In genomic region chr19:44623626-44624025, GRCh38 we compare ENCODE assay signal across 26 cellular contexts. TPM values are rescaled to one million over a fixed set of nuclear protein-coding genes. Genes with fewer than 3 reads are reported as not detected.
"Had no signal": no experiment of that assay in that cellular context is flagged by ENCODE, and none has a peak within 500 bp of the region (broad histone marks: within the 10 kb centered on the region; RNA-seq: fewer than 3 reads in every experiment).

No MANE protein-coding gene starts in this region.

- ATAC-seq: activated T-cell treated with anti-CD3 and anti-CD28 coated beads, Interleukin-2, amount 50 U/mL, for 72 hours; T-helper 17 cell had no signal

- H3K36me3 Mint-ChIP-seq: activated CD4-positive, alpha-beta memory T cell treated with anti-CD3 and anti-CD28 coated beads for 36 hours; activated naive CD8-positive, alpha-beta T cell treated with anti-CD3 and anti-CD28 coated beads, Interleukin-2, amount 10 ng/mL, durations not matched to agents 7 days and 5 days; IgD-negative memory B cell had no signal

- H3K27me3 Mint-ChIP-seq: activated CD4-positive, alpha-beta T cell treated with anti-CD3 and anti-CD28 coated beads, Interleukin-2, amount 10 ng/mL, durations not matched to agents 7 days and 5 days had no signal

- H3K4me3 ChIP-seq: breast epithelium, SJSA1 had no signal

- H3K4me1 Mint-ChIP-seq: activated CD4-positive, alpha-beta T cell treated with anti-CD3 and anti-CD28 coated beads, Interleukin-2, amount 10 ng/mL, durations not matched to agents 7 days and 5 days; activated naive CD8-positive, alpha-beta T cell treated with anti-CD3 and anti-CD28 coated beads, Interleukin-2, amount 10 ng/mL, durations not matched to agents 7 days and 5 days; IgD-negative memory B cell; T-helper 17 cell had no signal

- H3K4me3 Mint-ChIP-seq: activated CD4-positive, alpha-beta memory T cell treated with anti-CD3 and anti-CD28 coated beads for 36 hours; activated CD4-positive, alpha-beta T cell treated with anti-CD3 and anti-CD28 coated beads, Interleukin-2, amount 10 ng/mL, durations not matched to agents 7 days and 5 days; activated naive CD8-positive, alpha-beta T cell treated with anti-CD3 and anti-CD28 coated beads, Interleukin-2, amount 10 ng/mL, durations not matched to agents 7 days and 5 days; activated T-cell treated with anti-CD3 and anti-CD28 coated beads, Interleukin-2, amount 50 U/mL, for 72 hours; IgD-negative memory B cell; T-helper 17 cell had no signal

- H3K9me3 Mint-ChIP-seq: activated CD4-positive, alpha-beta memory T cell treated with anti-CD3 and anti-CD28 coated beads for 36 hours; activated CD4-positive, alpha-beta T cell treated with anti-CD3 and anti-CD28 coated beads, Interleukin-2, amount 10 ng/mL, durations not matched to agents 7 days and 5 days; activated naive CD8-positive, alpha-beta T cell treated with anti-CD3 and anti-CD28 coated beads, Interleukin-2, amount 10 ng/mL, durations not matched to agents 7 days and 5 days; activated T-helper 2 cell treated with anti-CD3 and anti-CD28 coated beads, Interferon-gamma antibody, Interleukin-2, Interleukin-4, amounts not matched to agents 10 μg/mL and 5 μg/mL and 100 μg/mL, durations not matched to agents 14 hours and 24 hours and 36 hours had no signal

- H3K27ac Mint-ChIP-seq: activated CD4-positive, alpha-beta memory T cell treated with anti-CD3 and anti-CD28 coated beads for 36 hours; activated CD4-positive, alpha-beta T cell treated with anti-CD3 and anti-CD28 coated beads, Interleukin-2, amount 10 ng/mL, durations not matched to agents 7 days and 5 days; activated naive CD8-positive, alpha-beta T cell treated with anti-CD3 and anti-CD28 coated beads, Interleukin-2, amount 10 ng/mL, durations not matched to agents 7 days and 5 days; activated T-cell treated with anti-CD3 and anti-CD28 coated beads, Interleukin-2, amount 50 U/mL, for 72 hours; activated T-helper 2 cell treated with anti-CD3 and anti-CD28 coated beads, Interferon-gamma antibody, Interleukin-2, Interleukin-4, amounts not matched to agents 10 μg/mL and 5 μg/mL and 100 μg/mL, durations not matched to agents 14 hours and 24 hours and 36 hours; IgD-negative memory B cell; T-helper 17 cell had no signal

- H3K27me3 ChIP-seq: breast epithelium, SJSA1 had no signal

- H3K36me3 ChIP-seq: breast epithelium had no signal

- H3K9me3 ChIP-seq: breast epithelium had no signal

- DNase-seq: activated CD4-positive, alpha-beta memory T cell treated with anti-CD3 and anti-CD28 coated beads for 36 hours; activated CD4-positive, alpha-beta T cell treated with anti-CD3 and anti-CD28 coated beads, Interleukin-2, amount 10 ng/mL, durations not matched to agents 7 days and 5 days; activated CD4-positive, CD25-positive, alpha-beta regulatory T cell; activated CD8-positive, alpha-beta memory T cell treated with anti-CD3 and anti-CD28 coated beads for 24 hours; activated naive CD4-positive, alpha-beta T cell treated with anti-CD3 and anti-CD28 coated beads, Interleukin-2, amount 50 U/mL, for 16 hours; activated naive CD8-positive, alpha-beta T cell treated with anti-CD3 and anti-CD28 coated beads, Interleukin-2, amount 10 ng/mL, durations not matched to agents 7 days and 5 days; activated T-cell treated with anti-CD3 and anti-CD28 coated beads, Interleukin-2, amount 50 U/mL, for 72 hours; caudate nucleus; KG1; NCI-H1092; NCI-H1417; NCI-H1930; NCI-H345; NCI-H510A; NCI-H526 treated with DMSO at 0.1 percent for 48 hours; NCI-H82; T-helper 17 cell; T-helper 9 cell had no signal

- H3K4me1 ChIP-seq: breast epithelium had no signal

- H3K27ac ChIP-seq: breast epithelium, SJSA1 had no signal

RNA-seq across cellular contexts. Expression of gene IGSF23, which starts 10.3 kb away (rescaled TPM):
- total RNA-seq: activated CD4-positive, alpha-beta memory T cell treated with anti-CD3 and anti-CD28 coated beads for 36 hours; activated CD4-positive, alpha-beta T cell treated with anti-CD3 and anti-CD28 coated beads, Interleukin-2, amount 10 ng/mL, durations not matched to agents 7 days and 5 days; activated naive CD8-positive, alpha-beta T cell treated with anti-CD3 and anti-CD28 coated beads, Interleukin-2, amount 10 ng/mL, durations not matched to agents 7 days and 5 days; activated T-cell treated with anti-CD3 and anti-CD28 coated beads, Interleukin-2, amount 50 U/mL, for 72 hours; activated T-helper 2 cell treated with anti-CD3 and anti-CD28 coated beads, Interferon-gamma antibody, Interleukin-2, Interleukin-4, amounts not matched to agents 10 μg/mL and 5 μg/mL and 100 μg/mL, durations not matched to agents 14 hours and 24 hours and 36 hours; aorta; breast epithelium; MCF 10A; OCI-LY7; RPMI7951; T-helper 17 cell had no signal

RNA-seq across cellular contexts. Expression of gene PVR, which starts 20.1 kb away (rescaled TPM):
- total RNA-seq: OCI-LY7 had no signal

RNA-seq across cellular contexts. Expression of gene CEACAM19, which starts 47.7 kb away (rescaled TPM):
- total RNA-seq: OCI-LY7 had no signal
